Comparison of ENCODE assay signal across 19 cellular contexts in genomic region chr6:63660737-63661136, GRCh38. TPM values are rescaled to one million over a fixed set of nuclear protein-coding genes. Genes with fewer than 3 reads are reported as not detected.
DNase-seq lines count a peak whose midpoint lies in the region; ATAC-seq and TF ChIP-seq lines count a peak whose summit lies in the region.
"Had no signal": no experiment of that assay in that cellular context is flagged by ENCODE, and none has a peak within 500 bp of the region (broad histone marks: within the 10 kb centered on the region; RNA-seq: fewer than 3 reads in every experiment).

No MANE protein-coding gene starts in this region.

- no peak for ATAC-seq in stimulated activated memory B cell treated with anti-CD40 and anti-IgM and Interleukin-4, amounts not matched to agents 10 μg/mL and 1 μg/mL and 100 μg/mL, for 72 hours
- ATAC-seq: A549, GM12878 had no signal

- H3K36me3 Mint-ChIP-seq in glutamatergic neuron (ENCODE audit: unreplicated experiment) (no peaks in the 10 kb centered on the region), nephron progenitor cell (ENCODE audit: low read depth) (peaks cover 16% of the 10 kb centered on the region)
- peaks cover 15% of the 10 kb centered on the region for H3K36me3 Mint-ChIP-seq in stimulated activated memory B cell treated with anti-CD40 and anti-IgM and Interleukin-4, amounts not matched to agents 10 μg/mL and 1 μg/mL and 100 μg/mL, for 72 hours

- TF ChIP-seq CTCF in cardiac muscle cell (IDR thresholded peaks at IDR 0.05; ENCODE audit: low read depth, low read length) (no peak), right atrium auricular region (IDR thresholded peaks at IDR 0.05) (no peak), glutamatergic neuron (IDR thresholded peaks at IDR 0.05; ENCODE audit: partially characterized antibody, unreplicated experiment) (no peak), nephron progenitor cell (IDR thresholded peaks at IDR 0.05) (no peak)

- no peak for DNase-seq in cardiac muscle cell (ENCODE audit: low read depth in 1 of 2, low spot score in 1 of 2)
- no peak for DNase-seq in right atrium auricular region (ENCODE audit: low spot score)
- no peak for DNase-seq in glutamatergic neuron
- DNase-seq in nephron progenitor cell = no peak
- DNase-seq in NCI-H1092 (lab: John Stamatoyannopoulos, UW) = no peak
- no peak for DNase-seq in NCI-H82 (lab: John Stamatoyannopoulos, UW)
- DNase-seq: Calu3; CD4-positive, alpha-beta T cell; H9; IMR-90; NCI-H1417 treated with DMSO at 0.1 percent for 48 hours; NCI-H2029; NCI-H2171 treated with DMSO at 0.1 percent for 48 hours; NCI-H510A treated with DMSO at 0.1 percent for 48 hours; Peyer's patch; Right ventricle myocardium superior had no signal

- H3K4me1 Mint-ChIP-seq in glutamatergic neuron (ENCODE audit: low read depth, unreplicated experiment) = peaks cover 13% of the 10 kb centered on the region
- peaks cover 6% of the 10 kb centered on the region for H3K4me1 Mint-ChIP-seq in nephron progenitor cell
- H3K4me1 Mint-ChIP-seq in stimulated activated memory B cell treated with anti-CD40 and anti-IgM and Interleukin-4, amounts not matched to agents 10 μg/mL and 1 μg/mL and 100 μg/mL, for 72 hours = peaks cover 76% of the 10 kb centered on the region

- H3K4me3 Mint-ChIP-seq in glutamatergic neuron (ENCODE audit: unreplicated experiment) (no peak overlapping the region), nephron progenitor cell (no peak overlapping the region)
- H3K4me3 Mint-ChIP-seq in stimulated activated memory B cell treated with anti-CD40 and anti-IgM and Interleukin-4, amounts not matched to agents 10 μg/mL and 1 μg/mL and 100 μg/mL, for 72 hours = no peak overlapping the region
- H3K4me3 Mint-ChIP-seq: H9 had no signal

- no peaks in the 10 kb centered on the region for H3K9me3 Mint-ChIP-seq in glutamatergic neuron (ENCODE audit: unreplicated experiment)
- no peaks in the 10 kb centered on the region for H3K9me3 Mint-ChIP-seq in nephron progenitor cell
- H3K9me3 Mint-ChIP-seq in stimulated activated memory B cell treated with anti-CD40 and anti-IgM and Interleukin-4, amounts not matched to agents 10 μg/mL and 1 μg/mL and 100 μg/mL, for 72 hours = no peaks in the 10 kb centered on the region
- H3K9me3 Mint-ChIP-seq: CD4-positive, alpha-beta T cell; H9 had no signal

- H3K27ac Mint-ChIP-seq in glutamatergic neuron (ENCODE audit: unreplicated experiment) = peak overlapping the region; percentile 40
- peak overlapping the region; percentile 64 for H3K27ac Mint-ChIP-seq in nephron progenitor cell
- no peak overlapping the region for H3K27ac Mint-ChIP-seq in stimulated activated memory B cell treated with anti-CD40 and anti-IgM and Interleukin-4, amounts not matched to agents 10 μg/mL and 1 μg/mL and 100 μg/mL, for 72 hours

- H3K9me3 ChIP-seq in cardiac muscle cell (ENCODE audit: low read depth) (no peaks in the 10 kb centered on the region), right atrium auricular region (no peaks in the 10 kb centered on the region)
- H3K9me3 ChIP-seq: A549, Peyer's patch had no signal

- H3K27me3 ChIP-seq in cardiac muscle cell (no peaks in the 10 kb centered on the region), right atrium auricular region (no peaks in the 10 kb centered on the region)
- H3K27me3 ChIP-seq: Peyer's patch had no signal

- H3K36me3 ChIP-seq in cardiac muscle cell (no peaks in the 10 kb centered on the region), right atrium auricular region (no peaks in the 10 kb centered on the region)
- H3K36me3 ChIP-seq: Peyer's patch had no signal

- H3K27me3 Mint-ChIP-seq in glutamatergic neuron (ENCODE audit: unreplicated experiment) = peaks cover 3% of the 10 kb centered on the region
- no peaks in the 10 kb centered on the region for H3K27me3 Mint-ChIP-seq in nephron progenitor cell (ENCODE audit: low read depth, poor library complexity)
- H3K27me3 Mint-ChIP-seq in stimulated activated memory B cell treated with anti-CD40 and anti-IgM and Interleukin-4, amounts not matched to agents 10 μg/mL and 1 μg/mL and 100 μg/mL, for 72 hours = no peaks in the 10 kb centered on the region
- H3K27me3 Mint-ChIP-seq: CD4-positive, alpha-beta T cell had no signal

- H3K4me1 ChIP-seq in cardiac muscle cell (ENCODE audit: low read depth) (peaks cover 33% of the 10 kb centered on the region), right atrium auricular region (peaks cover 0 to 21% of the 10 kb centered on the region in 2 donors)

- H3K4me3 ChIP-seq in cardiac muscle cell = no peak overlapping the region
- no peak overlapping the region for H3K4me3 ChIP-seq in right atrium auricular region
- H3K4me3 ChIP-seq: A549, GM12878, Peyer's patch had no signal

- H3K27ac ChIP-seq in cardiac muscle cell (peak overlapping the region; percentile 26), right atrium auricular region (no peak overlapping the region)
- H3K27ac ChIP-seq: A549, Peyer's patch had no signal

RNA-seq across cellular contexts. Expression of gene PHF3, which starts 25.1 kb away (rescaled TPM):
- 28.8 and 55.8 TPM in 2 replicates for total RNA-seq in cardiac muscle cell
- 13.1 and 27.3 TPM in 2 replicates for polyA plus RNA-seq in cardiac muscle cell
- 10 to 100 TPM; 32.0 to 34.6 TPM for total RNA-seq in right atrium auricular region
- total RNA-seq in glutamatergic neuron (ENCODE audit: unreplicated experiment) = 38.7 TPM
